ENCODE assay signal across 11 cellular contexts in the genomic region with DNA sequence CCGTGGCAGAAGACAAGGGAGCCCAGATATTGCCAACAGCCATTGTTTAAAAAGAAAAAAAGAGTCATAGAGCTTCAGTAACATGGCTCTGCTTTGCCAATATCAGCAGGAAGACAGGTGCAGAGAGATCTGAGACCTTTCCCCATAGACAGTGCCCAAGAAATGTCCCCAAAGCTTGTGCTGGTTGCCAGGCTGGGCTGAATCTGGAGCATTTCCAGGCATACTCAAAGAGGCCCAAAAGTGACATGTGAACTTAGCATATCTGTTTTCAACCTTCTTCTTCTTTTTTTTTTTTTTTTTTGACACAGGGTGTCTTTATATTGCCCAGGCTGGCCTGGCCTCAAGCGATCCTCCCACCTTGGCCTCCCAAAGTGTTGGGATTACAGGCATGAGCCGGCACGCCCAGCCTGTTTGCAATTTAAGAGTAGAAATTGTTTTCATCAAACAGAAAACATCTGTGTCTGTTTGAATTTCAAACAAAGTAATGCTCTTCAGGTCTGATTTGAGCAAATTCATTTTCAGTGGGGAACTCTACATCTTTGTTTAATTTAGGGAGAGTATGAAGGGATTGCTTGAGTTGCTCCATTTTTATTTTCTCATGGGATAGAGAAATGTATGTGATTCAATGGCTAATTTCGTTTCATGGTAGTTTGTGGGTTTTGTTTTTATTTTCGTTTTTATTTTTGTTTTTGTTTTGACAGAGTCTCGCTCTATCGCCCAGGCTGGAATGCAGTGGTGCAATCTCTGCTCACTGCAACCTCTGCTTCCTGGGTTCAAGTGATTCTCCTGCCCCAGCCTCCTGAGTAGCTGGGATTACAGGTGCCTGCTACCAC.
"Had no signal": no experiment of that assay in that cellular context is flagged by ENCODE, and none has a peak within 500 bp of the region (broad histone marks: within the 10 kb centered on the region; RNA-seq: fewer than 3 reads in every experiment).

No MANE protein-coding gene starts in this region.

- H3K27me3 ChIP-seq: dorsolateral prefrontal cortex, sigmoid colon, upper lobe of left lung had no signal

- H3K9me3 ChIP-seq: sigmoid colon, upper lobe of left lung had no signal

- H3K4me3 ChIP-seq: dorsolateral prefrontal cortex, sigmoid colon, upper lobe of left lung had no signal

- ATAC-seq: activated naive CD4-positive, alpha-beta T cell treated with anti-CD3 and anti-CD28 coated beads, Interleukin-2, amount 50 U/mL, for 72 hours; activated T-helper 17 cell treated with anti-CD3 and anti-CD28 coated beads, Interleukin-2, amount 50 U/mL, for 72 hours had no signal

- H3K4me1 ChIP-seq: sigmoid colon, upper lobe of left lung had no signal

- H3K36me3 ChIP-seq: sigmoid colon, upper lobe of left lung, WERI-Rb-1 had no signal

- DNase-seq: activated CD4-positive, alpha-beta T cell treated with anti-CD3 and anti-CD28 coated beads for 48 hours; dorsolateral prefrontal cortex; nephron progenitor cell; sigmoid colon; stimulated activated naive CD4-positive, alpha-beta T cell; substantia nigra; T-helper 1 cell; upper lobe of left lung; WERI-Rb-1 had no signal

- H3K4me3 Mint-ChIP-seq: activated T-helper 17 cell treated with anti-CD3 and anti-CD28 coated beads, Interleukin-2, amount 50 U/mL, for 72 hours; nephron progenitor cell had no signal

- H3K27ac Mint-ChIP-seq: activated naive CD4-positive, alpha-beta T cell treated with anti-CD3 and anti-CD28 coated beads, Interleukin-2, amount 50 U/mL, for 72 hours; activated T-helper 17 cell treated with anti-CD3 and anti-CD28 coated beads, Interleukin-2, amount 50 U/mL, for 72 hours; nephron progenitor cell had no signal

- H3K9me3 Mint-ChIP-seq: activated T-helper 17 cell treated with anti-CD3 and anti-CD28 coated beads, Interleukin-2, amount 50 U/mL, for 72 hours had no signal
